Comparison of ENCODE assay signal across 20 cellular contexts in genomic region chr14:101128478-101129450, GRCh38.
DNase-seq lines count a peak whose midpoint lies in the region; ATAC-seq and TF ChIP-seq lines count a peak whose summit lies in the region.
"Had no signal": no experiment of that assay in that cellular context is flagged by ENCODE, and none has a peak within 500 bp of the region (broad histone marks: within the 10 kb centered on the region; RNA-seq: fewer than 3 reads in every experiment).

No MANE protein-coding gene starts in this region.

- no peaks in the 10 kb centered on the region for H3K79me1 ChIP-seq in neuronal stem cell (ENCODE audit: low read depth, low read length)

- 90 to 91% methylated on average over 19 to 37 of the region's 37 CpGs for WGBS in endodermal cell (ENCODE audit: insufficient coverage in 1 of 2, insufficient read length in 1 of 2), 2 experiments
- WGBS in neuronal stem cell (ENCODE audit: extremely low coverage in 2 of 2, insufficient read length in 2 of 2, insufficient replicate concordance in 1 of 2), 2 donors, result no CpG with 5 or more reads among the region's 37 CpGs

- peaks cover 6% of the 10 kb centered on the region for H3K9me3 Mint-ChIP-seq in endodermal cell
- H3K9me3 Mint-ChIP-seq: immature natural killer cell; natural killer cell treated with Interleukin-12 subunit alpha and Interleukin-12 subunit beta and Interleukin-15 and Interleukin-18, amount 100 ng/mL, for 72 hours had no signal

- H3K18ac ChIP-seq in neuronal stem cell (ENCODE audit: low read length), result peak overlapping the region; percentile 84

- peak overlapping the region; percentile 10 for H2BK15ac ChIP-seq in neuronal stem cell (ENCODE audit: low read length)

- H3K4me1 ChIP-seq in left ventricle myocardium inferior (no peaks in the 10 kb centered on the region), endodermal cell (ENCODE audit: control insufficient read depth, insufficient read depth, low read length) (peaks cover 15% of the 10 kb centered on the region), neuronal stem cell (ENCODE audit: control insufficient read depth in 2 of 2, insufficient read depth in 1 of 2, low read depth in 1 of 2, low read length in 2 of 2) (peaks cover 0 to 2% of the 10 kb centered on the region in 2 donors), vagina (no peaks in the 10 kb centered on the region)
- H3K4me1 ChIP-seq: heart left ventricle had no signal

- no peaks in the 10 kb centered on the region for H3K27me3 Mint-ChIP-seq in endodermal cell (ENCODE audit: insufficient read depth)

- H2BK12ac ChIP-seq in neuronal stem cell (ENCODE audit: low read length), result no peak overlapping the region

- no peaks in the 10 kb centered on the region for H3K9me3 ChIP-seq in left ventricle myocardium inferior (replicated peaks)
- H3K9me3 ChIP-seq in endodermal cell (ENCODE audit: control insufficient read depth, low read length), result peaks cover 8% of the 10 kb centered on the region
- peaks cover 0 to 2% of the 10 kb centered on the region in 2 donors for H3K9me3 ChIP-seq in neuronal stem cell (replicated peaks in 1 of 2; ENCODE audit: control insufficient read depth in 2 of 2, insufficient read depth in 1 of 2, low read depth in 1 of 2, low read length in 2 of 2)
- no peaks in the 10 kb centered on the region for H3K9me3 ChIP-seq in vagina
- H3K9me3 ChIP-seq: heart left ventricle had no signal

- peak overlapping the region; percentile 78 for H2AK5ac ChIP-seq in neuronal stem cell (ENCODE audit: low read depth, low read length)

- H3K4me3 Mint-ChIP-seq in endodermal cell, result no peak overlapping the region
- H3K4me3 Mint-ChIP-seq: immature natural killer cell; natural killer cell treated with Interleukin-12 subunit alpha and Interleukin-12 subunit beta and Interleukin-15 and Interleukin-18, amount 100 ng/mL, for 72 hours had no signal

- no peak for TF ChIP-seq CTCF in left ventricle myocardium inferior (IDR thresholded peaks at IDR 0.05; ENCODE audit: borderline replicate concordance)
- no peak for TF ChIP-seq CTCF in endodermal cell (conservative IDR thresholded peaks at IDR 0.05)
- no peak for TF ChIP-seq CTCF in vagina (IDR thresholded peaks at IDR 0.05)

- H4K8ac ChIP-seq in neuronal stem cell (ENCODE audit: low read depth, low read length), result no peak overlapping the region

- H3K4ac ChIP-seq in neuronal stem cell (ENCODE audit: low read length), result no peak overlapping the region

- H3K27me3 ChIP-seq in left ventricle myocardium inferior (ENCODE audit: low read depth) (peaks cover 84% of the 10 kb centered on the region), endodermal cell (ENCODE audit: control insufficient read depth, insufficient read depth, low read length, poor library complexity, severe bottlenecking) (no peaks in the 10 kb centered on the region), neuronal stem cell (ENCODE audit: control insufficient read depth in 3 of 3, insufficient read depth in 3 of 3, low read depth in 1 of 3, low read length in 3 of 3) (no peaks in the 10 kb centered on the region), vagina (no peaks in the 10 kb centered on the region)
- H3K27me3 ChIP-seq: cardiac muscle cell had no signal

- DNase-seq in cardiac septum (ENCODE audit: low spot score) (peak; percentile 50), left ventricle myocardium inferior (no peak), endodermal cell (peak; percentile 45), neuronal stem cell (ENCODE audit: low spot score) (no peak), vagina (ENCODE audit: extremely low spot score in 2 of 2) (peak; percentile 64 to 75), Ammon's horn (ENCODE audit: low spot score) (no peak)
- DNase-seq: activated effector memory CD4-positive, alpha-beta T cell treated with Interleukin-2 at 50 U/mL for 16 hours; immature natural killer cell; KG1; mesenchymal stem cell; NCI-H1048; NCI-H2081; NCI-H524 treated with DMSO at 0.1 percent for 48 hours; SHP77; stimulated activated naive CD4-positive, alpha-beta T cell treated with Interleukin-2 at 50 U/mL for 16 hours had no signal

- H3K23ac ChIP-seq in neuronal stem cell (ENCODE audit: low read depth, low read length, poor library complexity), result no peak overlapping the region

- ATAC-seq in HG03139 (IDR thresholded peaks at IDR 0.05; ENCODE audit: unreplicated experiment) (no peak), GM21576 (IDR thresholded peaks at IDR 0.05; ENCODE audit: unreplicated experiment) (no peak)
- ATAC-seq: heart left ventricle; natural killer cell treated with Interleukin-12 subunit alpha and Interleukin-12 subunit beta and Interleukin-15 and Interleukin-18, amount 100 ng/mL, for 72 hours had no signal

- no peak overlapping the region for H2BK120ac ChIP-seq in neuronal stem cell (ENCODE audit: low read depth, low read length)

- H3K9ac ChIP-seq in endodermal cell (ENCODE audit: extremely low read depth, low read length, poor library complexity, severe bottlenecking) (no peak overlapping the region), neuronal stem cell (ENCODE audit: low read depth, low read length, poor library complexity) (no peak overlapping the region)

- intact Hi-C loops in cardiac septum (cut with DNase I), result no loop called here
- intact Hi-C loops in left ventricle myocardium inferior (cut with micrococcal nuclease), result no loop called here
- intact Hi-C loops in vagina (cut with DNase I), result no loop called here

- peak overlapping the region; percentile 43 for H2BK5ac ChIP-seq in neuronal stem cell (ENCODE audit: low read length)

- no peak overlapping the region for H3K14ac ChIP-seq in neuronal stem cell (ENCODE audit: low read length)

- H3K27ac Mint-ChIP-seq in endodermal cell, result no peak overlapping the region
- H3K27ac Mint-ChIP-seq: immature natural killer cell; natural killer cell treated with Interleukin-12 subunit alpha and Interleukin-12 subunit beta and Interleukin-15 and Interleukin-18, amount 100 ng/mL, for 72 hours had no signal

- H3K36me3 ChIP-seq in left ventricle myocardium inferior (no peaks in the 10 kb centered on the region), endodermal cell (ENCODE audit: control insufficient read depth, insufficient read depth, low read length) (no peaks in the 10 kb centered on the region), neuronal stem cell (replicated peaks in 1 of 2; ENCODE audit: control insufficient read depth in 2 of 2, insufficient read depth in 2 of 2, low read length in 2 of 2) (no peaks in the 10 kb centered on the region), vagina (no peaks in the 10 kb centered on the region)
- H3K36me3 ChIP-seq: cardiac muscle cell, heart left ventricle had no signal

- H3K4me2 ChIP-seq in neuronal stem cell (ENCODE audit: insufficient read depth, low read length, poor library complexity, severe bottlenecking), result no peak overlapping the region

- H3K36me3 Mint-ChIP-seq in endodermal cell (ENCODE audit: low read depth), result no peaks in the 10 kb centered on the region
- H3K36me3 Mint-ChIP-seq: immature natural killer cell; natural killer cell treated with Interleukin-12 subunit alpha and Interleukin-12 subunit beta and Interleukin-15 and Interleukin-18, amount 100 ng/mL, for 72 hours had no signal

- H3K4me1 Mint-ChIP-seq in endodermal cell, result peaks cover 34% of the 10 kb centered on the region
- H3K4me1 Mint-ChIP-seq: immature natural killer cell had no signal

- H4K91ac ChIP-seq in neuronal stem cell (ENCODE audit: low read depth, low read length, poor library complexity), result no peak overlapping the region

- TF ChIP-seq POLR2A in vagina (IDR thresholded peaks at IDR 0.05), result no peak

- H3K27ac ChIP-seq in left ventricle myocardium inferior (replicated peaks) (no peak overlapping the region), endodermal cell (ENCODE audit: low read depth, low read length) (no peak overlapping the region), neuronal stem cell (replicated peaks; ENCODE audit: low read length) (no peak overlapping the region), vagina (no peak overlapping the region)
- H3K27ac ChIP-seq: cardiac muscle cell, heart left ventricle had no signal

- H3K4me3 ChIP-seq in left ventricle myocardium inferior, result no peak overlapping the region
- H3K4me3 ChIP-seq in endodermal cell (ENCODE audit: low read length), result no peak overlapping the region
- H3K4me3 ChIP-seq in neuronal stem cell (ENCODE audit: low read length in 2 of 2), result no peak overlapping the region
- no peak overlapping the region for H3K4me3 ChIP-seq in vagina
- H3K4me3 ChIP-seq: cardiac muscle cell, heart left ventricle had no signal

- H2AFZ ChIP-seq in neuronal stem cell (ENCODE audit: low read length), result peak overlapping the region; percentile 51

Comparison
In these comparisons a context has a peak if more than half of its experiments do, and no peak if none do; other contexts are left out.
1. DNase-seq: peak in cardiac septum (single experiment), endodermal cell (single experiment) and vagina (2 of 2); none in left ventricle myocardium inferior (single experiment), neuronal stem cell (single experiment) and Ammon's horn (single experiment).